9 cellular contexts compared by ENCODE assay signal in the genomic region with DNA sequence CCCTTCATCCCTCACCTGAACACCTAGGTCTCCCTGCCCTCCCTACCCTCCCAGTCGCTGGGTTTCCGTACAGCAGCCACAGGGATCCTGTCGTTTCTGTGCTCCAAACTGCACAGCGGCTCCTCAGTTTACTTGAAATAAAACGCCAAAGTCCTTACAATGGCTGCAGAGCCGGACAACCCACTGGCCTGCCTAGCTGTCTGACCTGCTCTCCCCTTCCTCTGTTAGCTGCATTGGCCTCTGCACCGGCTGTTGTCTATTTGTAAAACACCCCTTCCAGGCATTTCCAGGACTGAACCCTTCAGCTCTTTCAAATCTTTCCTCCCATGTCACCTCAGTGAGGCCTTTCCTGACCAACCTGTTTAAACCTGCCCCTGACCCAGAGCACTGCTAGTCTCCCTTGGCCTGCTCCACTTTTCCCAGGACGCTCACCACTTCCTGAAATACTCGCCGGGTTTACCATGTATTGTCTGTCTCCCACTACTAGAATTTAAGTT. TPM values are rescaled to one million over a fixed set of nuclear protein-coding genes. Genes with fewer than 3 reads are reported as not detected.
DNase-seq lines count a peak whose midpoint lies in the region; ATAC-seq lines count a peak whose summit lies in the region.
"Had no signal": no experiment of that assay in that cellular context is flagged by ENCODE, and none has a peak within 500 bp of the region (broad histone marks: within the 10 kb centered on the region; RNA-seq: fewer than 3 reads in every experiment).

No MANE protein-coding gene starts in this region.

- H3K36me3 ChIP-seq in stomach smooth muscle (ENCODE audit: control insufficient read depth in 2 of 2, insufficient read depth in 2 of 2, low read length in 2 of 2) = peaks cover 0 to 3% of the 10 kb centered on the region in 2 donors

- CTCF ChIA-PET in activated CD4-positive, alpha-beta memory T cell treated with anti-CD3 and anti-CD28 coated beads for 36 hours (lab: Charles Lee) = interaction anchor here (5.6 kb wide), 1 partner anchor 19 kb away, joined by 24 read pairs; no protein-coding TSS in a partner anchor

- intact Hi-C loops in activated CD4-positive, alpha-beta memory T cell treated with anti-CD3 and anti-CD28 coated beads for 36 hours (cut with micrococcal nuclease) = no loop called here

- no peaks in the 10 kb centered on the region for H3K9me3 Mint-ChIP-seq in activated CD4-positive, alpha-beta memory T cell treated with anti-CD3 and anti-CD28 coated beads for 36 hours

- no peaks in the 10 kb centered on the region for H3K27me3 ChIP-seq in stomach smooth muscle (ENCODE audit: control insufficient read depth in 1 of 2, insufficient read depth in 2 of 2, low read length in 2 of 2)

- peak overlapping the region; percentile 85 to 91 for H3K9ac ChIP-seq in stomach smooth muscle (ENCODE audit: low read length in 2 of 2)

- ATAC-seq in GM21390 (IDR thresholded peaks at IDR 0.05; ENCODE audit: unreplicated experiment) = no peak

- peak overlapping the region; percentile 95 for H3K27ac ChIP-seq in stomach smooth muscle (ENCODE audit: low read length)

- H3K4me1 ChIP-seq in stomach smooth muscle (ENCODE audit: control insufficient read depth, insufficient read depth, low read length) = peaks cover 47% of the 10 kb centered on the region

- POLR2A ChIA-PET in activated CD4-positive, alpha-beta memory T cell treated with anti-CD3 and anti-CD28 coated beads for 36 hours (lab: Charles Lee) = interaction anchor here (2.9 kb wide), 1 partner anchor 20 kb away, joined by 38 read pairs; no protein-coding TSS in a partner anchor

- peaks cover 64% of the 10 kb centered on the region for H3K4me1 Mint-ChIP-seq in activated CD4-positive, alpha-beta memory T cell treated with anti-CD3 and anti-CD28 coated beads for 36 hours (ENCODE audit: low read depth)

- H3K4me3 ChIP-seq in stomach smooth muscle (ENCODE audit: low read length in 2 of 2) = peak overlapping the region in 1 of 2 donors; percentile 94

- peak; percentile 39 for DNase-seq in NCI-H146 (lab: John Stamatoyannopoulos, UW)
- no peak for DNase-seq in NCI-H146 treated with DMSO at 0.1 percent for 48 hours (lab: John Stamatoyannopoulos, UW; ENCODE audit: unreplicated experiment)
- peak; percentile 9 for DNase-seq in activated CD4-positive, alpha-beta memory T cell treated with anti-CD3 and anti-CD28 coated beads for 36 hours
- peak; percentile 80 for DNase-seq in islet precursor cell
- no peak for DNase-seq in HK-2 (ENCODE audit: unreplicated experiment)
- no peak for DNase-seq in C1 segment of cervical spinal cord (lab: John Stamatoyannopoulos, UW)
- DNase-seq: HCEC 1CT had no signal

- H3K36me3 Mint-ChIP-seq in activated CD4-positive, alpha-beta memory T cell treated with anti-CD3 and anti-CD28 coated beads for 36 hours = peaks cover 5% of the 10 kb centered on the region

- H3K4me3 Mint-ChIP-seq in activated CD4-positive, alpha-beta memory T cell treated with anti-CD3 and anti-CD28 coated beads for 36 hours = peak overlapping the region; percentile 94

- peak overlapping the region; percentile 96 for H3K27ac Mint-ChIP-seq in activated CD4-positive, alpha-beta memory T cell treated with anti-CD3 and anti-CD28 coated beads for 36 hours

- no peaks in the 10 kb centered on the region for H3K9me3 ChIP-seq in stomach smooth muscle (ENCODE audit: control insufficient read depth in 2 of 2, low read length in 2 of 2)

- H3K27me3 Mint-ChIP-seq in activated CD4-positive, alpha-beta memory T cell treated with anti-CD3 and anti-CD28 coated beads for 36 hours = no peaks in the 10 kb centered on the region

RNA-seq across cellular contexts. Expression of a gene that starts 9.1 kb away (rescaled TPM):
- total RNA-seq in activated CD4-positive, alpha-beta memory T cell treated with anti-CD3 and anti-CD28 coated beads for 36 hours = 100 to 1,000 TPM; 101 to 106 TPM

RNA-seq across cellular contexts. Expression of a gene that starts 49.4 kb away (rescaled TPM):
- total RNA-seq in activated CD4-positive, alpha-beta memory T cell treated with anti-CD3 and anti-CD28 coated beads for 36 hours = 10 to 100 TPM; 17.9 to 20.5 TPM

Comparison
In these comparisons a context has a peak if more than half of its experiments do, and no peak if none do; other contexts are left out.
1. DNase-seq: peak in NCI-H146 (single experiment), activated CD4-positive, alpha-beta memory T cell treated with anti-CD3 and anti-CD28 coated beads for 36 hours (single experiment) and islet precursor cell (single experiment); none in NCI-H146 treated with DMSO at 0.1 percent for 48 hours (single experiment), HK-2 (single experiment) and C1 segment of cervical spinal cord (0 of 14).